8 cellular contexts compared by ENCODE assay signal in the genomic region with DNA sequence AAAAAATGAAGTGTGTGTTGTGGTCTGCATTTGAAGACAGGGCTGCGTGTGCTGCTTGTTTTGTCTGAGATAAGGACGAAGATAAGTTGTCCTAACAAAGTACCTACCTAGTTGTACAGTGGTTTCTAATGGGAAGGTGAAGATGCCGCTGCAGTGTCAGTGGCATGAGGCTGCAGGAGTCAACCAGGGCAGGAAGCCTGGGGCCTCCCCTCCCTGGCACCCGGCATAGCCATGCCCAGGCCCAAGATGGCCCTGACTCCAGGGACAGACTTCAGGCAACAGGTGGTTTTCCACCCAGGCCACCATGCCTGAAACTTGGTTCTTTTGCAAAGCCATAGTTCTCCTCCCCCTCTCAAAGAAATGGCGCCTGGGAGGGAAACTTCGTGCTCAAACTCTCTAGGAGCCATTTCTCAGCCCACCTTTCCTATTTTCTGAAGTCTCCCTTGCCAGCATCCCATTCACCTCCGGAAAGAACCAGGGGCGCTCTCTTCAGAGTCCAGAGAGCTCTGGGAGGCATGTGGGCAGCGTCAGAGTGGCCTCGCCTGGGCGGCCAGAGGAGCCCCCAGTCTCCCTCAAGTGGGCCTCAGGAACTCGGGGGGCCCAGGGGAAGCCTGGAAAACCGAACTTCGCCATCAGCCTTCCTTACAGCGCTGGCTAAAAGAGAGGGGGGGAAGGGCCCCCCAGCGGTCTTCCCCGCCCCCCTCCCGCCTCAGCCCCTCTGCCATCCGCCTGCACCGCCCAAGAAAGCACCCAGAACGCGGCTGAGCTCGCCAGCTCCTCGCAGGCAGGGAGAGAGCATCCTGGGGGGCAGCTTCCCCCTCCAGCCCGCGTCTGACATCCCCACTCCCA. TPM values are rescaled to one million over a fixed set of nuclear protein-coding genes. Genes with fewer than 3 reads are reported as not detected.
DNase-seq lines count a peak whose midpoint lies in the region; ATAC-seq and TF ChIP-seq lines count a peak whose summit lies in the region.

No MANE protein-coding gene starts in this region.

- H3K27ac ChIP-seq in SK-N-MC (no peak overlapping the region), caudate nucleus (ENCODE audit: low read depth, low read length) (peak overlapping the region; percentile 87), thymus (ENCODE audit: low read depth) (peak overlapping the region; percentile 96)

- WGBS in thymus: 8% methylated on average over 26 of the region's 26 CpGs

- intact Hi-C loops in mucosa of descending colon (cut with DNase I, micrococcal nuclease) (no loop called here), posterior vena cava (cut with DNase I) (loop anchor here (10.0 kb wide), 4 partner anchors 170 to 1680 kb away; no protein-coding TSS in a partner anchor)

- H3K4me1 ChIP-seq in mucosa of descending colon (ENCODE audit: low read depth) (peaks cover 12% of the 10 kb centered on the region), thymus (ENCODE audit: control insufficient read depth, insufficient read depth, low read length) (peaks cover 10% of the 10 kb centered on the region)

- H3K27me3 ChIP-seq in GM06990 (replicated peaks; ENCODE audit: control insufficient read depth, insufficient read depth, low read length): no peaks in the 10 kb centered on the region
- no peaks in the 10 kb centered on the region for H3K27me3 ChIP-seq in thymus (ENCODE audit: control insufficient read depth, insufficient read depth)

- H3K9me3 ChIP-seq in SK-N-MC (ENCODE audit: low read depth, low read length): no peaks in the 10 kb centered on the region
- no peaks in the 10 kb centered on the region for H3K9me3 ChIP-seq in mucosa of descending colon
- H3K9me3 ChIP-seq in thymus (ENCODE audit: control insufficient read depth): no peaks in the 10 kb centered on the region

- no peak for TF ChIP-seq CTCF in GM06990 (IDR thresholded peaks at IDR 0.05; ENCODE audit: insufficient read depth, low read length, poor library complexity, severe bottlenecking)
- TF ChIP-seq CTCF in mucosa of descending colon (IDR thresholded peaks at IDR 0.05): no peak

- peak overlapping the region; percentile 91 for H3K4me3 ChIP-seq in GM06990 (replicated peaks; ENCODE audit: low read depth, low read length)
- H3K4me3 ChIP-seq in SK-N-MC: peak overlapping the region; percentile 83
- peak overlapping the region; percentile 57 for H3K4me3 ChIP-seq in mucosa of descending colon
- peak overlapping the region; percentile 87 for H3K4me3 ChIP-seq in thymus (ENCODE audit: low read length)

- H3K36me3 ChIP-seq in GM06990 (ENCODE audit: control insufficient read depth, insufficient read depth, low read length): no peaks in the 10 kb centered on the region
- no peaks in the 10 kb centered on the region for H3K36me3 ChIP-seq in SK-N-MC (ENCODE audit: insufficient read depth, low read length)
- H3K36me3 ChIP-seq in mucosa of descending colon (ENCODE audit: low read depth): peaks cover 4% of the 10 kb centered on the region
- H3K36me3 ChIP-seq in thymus (ENCODE audit: control insufficient read depth, insufficient read depth): no peaks in the 10 kb centered on the region

- no peak overlapping the region for H3K9ac ChIP-seq in SK-N-MC (ENCODE audit: insufficient read length)

- ATAC-seq in mucosa of descending colon: no peak
- ATAC-seq in HG03159 (IDR thresholded peaks at IDR 0.05; ENCODE audit: unreplicated experiment): no peak

- DNase-seq in GM06990 (ENCODE audit: extremely low read depth, insufficient read length) (peak; percentile 26), SK-N-MC (ENCODE audit: low read depth, low spot score) (no peak), caudate nucleus (lab: John Stamatoyannopoulos, UW) (peak in 10 of 61 donors; percentile 12 to 61 (median 36)), mucosa of descending colon (peak in 2 of 3 donors; percentile 21 to 57), posterior vena cava (ENCODE audit: low spot score) (no peak)
- DNase-seq in effector CD8-positive, alpha-beta T cell (lab: John Stamatoyannopoulos, UW): no peak

RNA-seq across cellular contexts. Expression of a gene that starts 2.0 kb away (rescaled TPM):
- total RNA-seq in mucosa of descending colon (10 to 100 TPM; 29.5 to 60.5 (median 39.3) TPM), posterior vena cava (10 to 100 TPM; 34.7 to 35.0 TPM)
- polyA plus RNA-seq in thymus: 12.2 TPM

Comparison
In these comparisons a context has a peak if more than half of its experiments do, and no peak if none do; other contexts are left out.
1. DNase-seq: peak in GM06990 (single experiment) and mucosa of descending colon (2 of 3); none in SK-N-MC (single experiment), effector CD8-positive, alpha-beta T cell (single experiment) and posterior vena cava (single experiment).
2. intact Hi-C loops: an anchor here in posterior vena cava (10.0 kb wide); none called in mucosa of descending colon.
3. Peak in every context shown above with its lines, with median percentiles within 50 percentile points of each other: H3K4me3 ChIP-seq.